Comparison of ENCODE assay signal across 1 cellular context in the genomic region with DNA sequence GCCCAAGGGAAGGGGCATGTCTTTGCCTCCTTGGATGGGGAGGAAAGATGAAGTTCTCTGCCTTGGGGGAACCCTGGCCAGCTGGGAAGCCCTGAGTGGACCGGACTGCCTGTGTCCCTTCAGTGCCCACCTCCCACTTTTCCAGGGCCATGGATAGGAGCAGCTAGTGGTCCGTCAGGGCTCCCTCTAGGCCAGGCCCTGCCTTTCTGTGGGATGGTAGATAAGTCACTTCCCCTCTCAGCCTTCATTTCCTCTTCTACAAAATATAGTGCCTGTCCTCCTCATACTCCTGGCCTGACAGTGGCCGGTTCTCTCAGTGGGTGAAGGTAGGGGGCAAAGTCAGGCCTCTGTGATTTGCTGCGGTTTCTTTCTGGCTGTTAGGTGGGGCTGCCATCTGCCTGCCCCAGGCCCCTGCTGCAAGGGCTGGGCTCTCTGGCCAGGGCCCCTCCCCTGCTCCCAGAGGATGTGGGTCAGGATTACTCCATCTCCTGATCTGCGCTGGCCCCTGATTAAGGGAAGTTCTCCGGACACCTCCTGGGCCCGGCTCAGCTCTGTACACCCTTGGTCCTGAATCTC.
TF ChIP-seq lines count a peak whose summit lies in the region.

No MANE protein-coding gene starts in this region.

TF ChIP-seq in IMR-90, 13 proteins besides CTCF, POLR2A, EP300 and RAD21:
- no peak for TF ChIP-seq CEBPB (IDR thresholded peaks at IDR 0.05; ENCODE audit: low read depth, low read length)
- TF ChIP-seq, protein P1, sequence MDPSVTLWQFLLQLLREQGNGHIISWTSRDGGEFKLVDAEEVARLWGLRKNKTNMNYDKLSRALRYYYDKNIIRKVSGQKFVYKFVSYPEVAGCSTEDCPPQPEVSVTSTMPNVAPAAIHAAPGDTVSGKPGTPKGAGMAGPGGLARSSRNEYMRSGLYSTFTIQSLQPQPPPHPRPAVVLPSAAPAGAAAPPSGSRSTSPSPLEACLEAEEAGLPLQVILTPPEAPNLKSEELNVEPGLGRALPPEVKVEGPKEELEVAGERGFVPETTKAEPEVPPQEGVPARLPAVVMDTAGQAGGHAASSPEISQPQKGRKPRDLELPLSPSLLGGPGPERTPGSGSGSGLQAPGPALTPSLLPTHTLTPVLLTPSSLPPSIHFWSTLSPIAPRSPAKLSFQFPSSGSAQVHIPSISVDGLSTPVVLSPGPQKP (IDR thresholded peaks at IDR 0.05; ENCODE audit: borderline replicate concordance, low read depth, low read length): no peak
- TF ChIP-seq CHD1 (IDR thresholded peaks at IDR 0.05; ENCODE audit: low read depth, low read length): no peak
- no peak for TF ChIP-seq MAFK (IDR thresholded peaks at IDR 0.05; ENCODE audit: low read depth, low read length)
- no peak for TF ChIP-seq BHLHE40 (IDR thresholded peaks at IDR 0.05; ENCODE audit: low read depth, low read length)
- no peak for TF ChIP-seq RFX5 (IDR thresholded peaks at IDR 0.05; ENCODE audit: low read depth, low read length)
- TF ChIP-seq FOS (IDR thresholded peaks at IDR 0.05; ENCODE audit: low read depth, low read length): no peak
- TF ChIP-seq MXI1 (IDR thresholded peaks at IDR 0.05; ENCODE audit: borderline replicate concordance, low read depth, low read length): no peak
- TF ChIP-seq USF2 (IDR thresholded peaks at IDR 0.05; ENCODE audit: low read depth, low read length): no peak
- TF ChIP-seq NFE2L2 (IDR thresholded peaks at IDR 0.05; ENCODE audit: low read depth, low read length): no peak
- no peak for TF ChIP-seq SMC3 (IDR thresholded peaks at IDR 0.05; ENCODE audit: low read depth, low read length)
- TF ChIP-seq MAZ (IDR thresholded peaks at IDR 0.05; ENCODE audit: borderline replicate concordance, low read depth, low read length): no peak
- TF ChIP-seq RCOR1 (IDR thresholded peaks at IDR 0.05; ENCODE audit: insufficient replicate concordance, low read length): no peak
